ENCODE assay signal across 11 cellular contexts in the genomic region with DNA sequence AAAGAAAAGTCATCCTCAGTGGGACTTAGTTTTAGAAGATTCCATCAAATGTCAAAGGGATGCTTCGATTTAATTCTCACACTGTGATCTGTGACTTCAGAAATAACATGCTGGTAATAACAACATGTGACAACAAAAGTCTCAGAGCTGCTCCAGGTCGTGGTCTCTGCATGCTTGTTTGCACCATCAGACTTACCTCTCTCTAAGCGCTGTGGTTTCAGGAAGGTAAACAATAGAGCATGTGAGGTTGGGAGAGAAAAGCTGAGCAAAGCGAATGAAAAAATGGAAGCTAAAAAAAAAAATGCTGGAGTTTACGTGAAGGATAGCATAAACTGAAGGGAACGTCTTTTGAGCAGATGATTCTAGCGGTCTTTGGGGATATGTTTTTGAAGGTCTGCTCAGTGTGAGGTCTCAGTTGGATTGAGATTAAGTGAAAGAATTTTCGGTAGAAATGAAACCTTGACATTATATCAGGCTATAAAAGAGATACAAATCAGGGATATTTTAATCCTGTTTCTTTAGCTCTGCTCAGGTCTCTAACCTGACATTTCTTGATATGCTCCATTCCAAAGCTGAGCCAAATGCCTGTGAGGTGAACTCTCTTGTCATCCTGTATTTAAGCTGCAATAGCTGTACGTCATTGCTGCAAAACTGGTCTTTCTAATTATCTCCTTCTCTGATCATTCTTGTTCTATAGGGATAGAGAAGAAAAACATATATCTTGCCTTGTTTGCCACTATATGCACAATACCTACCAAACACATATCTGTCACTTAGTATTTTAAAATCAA.
DNase-seq lines count a peak whose midpoint lies in the region; ATAC-seq and TF ChIP-seq lines count a peak whose summit lies in the region.
"Had no signal": no experiment of that assay in that cellular context is flagged by ENCODE, and none has a peak within 500 bp of the region (broad histone marks: within the 10 kb centered on the region; RNA-seq: fewer than 3 reads in every experiment).

No MANE protein-coding gene starts in this region.

- H2AFZ ChIP-seq in trophoblast cell (ENCODE audit: insufficient read depth, low read length, poor library complexity): no peak overlapping the region

- H2BK5ac ChIP-seq in trophoblast cell (ENCODE audit: low read depth, low read length, poor library complexity) (no peak overlapping the region), mesendoderm (ENCODE audit: low read length) (no peak overlapping the region)

- H3K79me2 ChIP-seq in trophoblast cell (ENCODE audit: control insufficient read depth, insufficient read depth, low read length, poor library complexity): no peaks in the 10 kb centered on the region
- no peaks in the 10 kb centered on the region for H3K79me2 ChIP-seq in mesendoderm (ENCODE audit: control insufficient read depth, insufficient read depth, low read length)

- H3K27me3 ChIP-seq in trophoblast cell (ENCODE audit: insufficient read depth, low read length) (no peaks in the 10 kb centered on the region), suprapubic skin (no peaks in the 10 kb centered on the region), mesendoderm (ENCODE audit: insufficient read depth, low read length, poor library complexity) (no peaks in the 10 kb centered on the region)

- CTCF ChIA-PET in HEK293 (lab: Yijun Ruan, JAX): no interaction called here

- POLR2A ChIA-PET in HEK293 (lab: Yijun Ruan, JAX): no interaction called here

- H3K4me1 ChIP-seq in HEK293 (ENCODE audit: control insufficient read depth, insufficient read depth, low read length) (no peaks in the 10 kb centered on the region), trophoblast cell (ENCODE audit: control insufficient read depth in 1 of 2, insufficient read depth in 2 of 2, low read length in 2 of 2) (peaks cover 0 to 2% of the 10 kb centered on the region in 2 experiments), suprapubic skin (peaks cover 18% of the 10 kb centered on the region), mesendoderm (ENCODE audit: control insufficient read depth, low read depth, low read length) (no peaks in the 10 kb centered on the region)

- no CpG with 5 or more reads among the region's 9 CpGs for WGBS in trophoblast cell (ENCODE audit: extremely low coverage, insufficient coverage, insufficient read length)
- 41% methylated on average over 9 of the region's 9 CpGs for WGBS in suprapubic skin
- no CpG with 5 or more reads among the region's 9 CpGs for WGBS in mesendoderm (ENCODE audit: extremely low coverage, insufficient coverage, low lambda C conversion rate)

- peaks cover under 1% of the 10 kb centered on the region for H3K79me1 ChIP-seq in trophoblast cell (ENCODE audit: low read length)
- no peaks in the 10 kb centered on the region for H3K79me1 ChIP-seq in mesendoderm (ENCODE audit: low read length)

- H4K91ac ChIP-seq in trophoblast cell (ENCODE audit: low read depth, low read length): no peak overlapping the region

- H3K9ac ChIP-seq in trophoblast cell (ENCODE audit: low read length) (no peak overlapping the region), mesendoderm (ENCODE audit: low read length) (no peak overlapping the region)

- no peak overlapping the region for H4K12ac ChIP-seq in trophoblast cell (ENCODE audit: low read depth, low read length)

- H3K36me3 ChIP-seq in HEK293 (ENCODE audit: control insufficient read depth in 2 of 2, insufficient read depth in 1 of 2, low read length in 2 of 2) (peaks cover 0 to 12% of the 10 kb centered on the region in 2 experiments; a peak in 1 of 3 replicates), trophoblast cell (ENCODE audit: control insufficient read depth in 1 of 2, insufficient read depth in 2 of 2, low read length in 2 of 2) (peaks cover 0 to 3% of the 10 kb centered on the region in 2 experiments), suprapubic skin (peaks cover 14% of the 10 kb centered on the region), mesendoderm (ENCODE audit: control insufficient read depth, insufficient read depth, low read length) (no peaks in the 10 kb centered on the region)

- no peak overlapping the region for H3K23ac ChIP-seq in trophoblast cell (ENCODE audit: low read length)
- H3K23ac ChIP-seq in mesendoderm (ENCODE audit: low read length): no peak overlapping the region

- TF ChIP-seq EP300 in suprapubic skin (IDR thresholded peaks at IDR 0.05): no peak

- H3K4ac ChIP-seq in trophoblast cell (ENCODE audit: low read depth, low read length) (no peak overlapping the region), mesendoderm (ENCODE audit: low read depth, low read length) (no peak overlapping the region)

- TF ChIP-seq CTCF in HEK293 (tag by site-specific recombination; IDR thresholded peaks at IDR 0.05): no peak
- no peak for TF ChIP-seq CTCF in epithelial cell of esophagus (IDR thresholded peaks at IDR 0.05; ENCODE audit: insufficient read depth, low read depth, low read length, missing control alignments)
- TF ChIP-seq CTCF in suprapubic skin (IDR thresholded peaks at IDR 0.05): no peak

- no peak overlapping the region for H2AK5ac ChIP-seq in trophoblast cell (ENCODE audit: low read length)
- H2AK5ac ChIP-seq in mesendoderm (ENCODE audit: low read length): no peak overlapping the region

- H3K9me3 ChIP-seq in HEK293 (ENCODE audit: control insufficient read depth, insufficient read depth, low read depth, low read length) (no peaks in the 10 kb centered on the region), trophoblast cell (ENCODE audit: insufficient read depth, low read depth, low read length) (no peaks in the 10 kb centered on the region), suprapubic skin (no peaks in the 10 kb centered on the region)

- H4K5ac ChIP-seq in mesendoderm (ENCODE audit: low read length): no peak overlapping the region

- no peak for ATAC-seq in GM18873 (IDR thresholded peaks at IDR 0.05; ENCODE audit: low FRiP score, unreplicated experiment)
- ATAC-seq in HG03354 (IDR thresholded peaks at IDR 0.05; ENCODE audit: poor library complexity, severe bottlenecking, unreplicated experiment): no peak

- H2BK15ac ChIP-seq in mesendoderm (replicated peaks; ENCODE audit: low read depth): no peak overlapping the region

- no peak overlapping the region for H3K27ac ChIP-seq in HEK293 (ENCODE audit: extremely low read depth, low read depth, low read length)
- H3K27ac ChIP-seq in trophoblast cell (ENCODE audit: low read depth, low read length): no peak overlapping the region
- H3K27ac ChIP-seq in suprapubic skin: no peak overlapping the region
- H3K27ac ChIP-seq in mesendoderm (ENCODE audit: low read depth, low read length): no peak overlapping the region

- H3K4me3 ChIP-seq in HEK293 (ENCODE audit: low read depth, low read length) (no peak overlapping the region), epithelial cell of esophagus (ENCODE audit: low read length) (no peak overlapping the region), trophoblast cell (ENCODE audit: low read depth, low read length) (no peak overlapping the region), suprapubic skin (peak overlapping the region; percentile 18), mesendoderm (ENCODE audit: low read length) (no peak overlapping the region)

- DNase-seq in epithelial cell of esophagus (ENCODE audit: low read depth) (peak; percentile 53), trophoblast cell (peak; percentile 81 to 94), suprapubic skin (ENCODE audit: low spot score in 2 of 2) (no peak), mesendoderm (no peak)
- DNase-seq: CD4-positive, alpha-beta T cell; DND-41; GF-D8; HCEC 1CT had no signal

- H3K18ac ChIP-seq in trophoblast cell (ENCODE audit: low read length) (no peak overlapping the region), mesendoderm (ENCODE audit: low read length) (no peak overlapping the region)

- H4K8ac ChIP-seq in trophoblast cell (ENCODE audit: low read depth, low read length): no peak overlapping the region
- no peak overlapping the region for H4K8ac ChIP-seq in mesendoderm (ENCODE audit: low read depth, low read length)

- H2BK120ac ChIP-seq in trophoblast cell (ENCODE audit: insufficient read depth, low read length, poor library complexity): no peak overlapping the region
- H2BK120ac ChIP-seq in mesendoderm (ENCODE audit: low read depth, low read length): no peak overlapping the region

- H3K56ac ChIP-seq in mesendoderm (ENCODE audit: low read length): no peak overlapping the region

- no peak for TF ChIP-seq POLR2A in suprapubic skin (IDR thresholded peaks at IDR 0.05)

- H3K4me2 ChIP-seq in trophoblast cell (ENCODE audit: low read length) (no peak overlapping the region), mesendoderm (ENCODE audit: low read length) (no peak overlapping the region)

- H2BK12ac ChIP-seq in trophoblast cell (ENCODE audit: low read length): no peak overlapping the region

- H3K14ac ChIP-seq in trophoblast cell (ENCODE audit: low read length): no peak overlapping the region

TF ChIP-seq in HEK293, 187 proteins besides CTCF, POLR2A, EP300 and RAD21:
- TF ChIP-seq SETDB1 (IDR thresholded peaks at IDR 0.05; ENCODE audit: insufficient read length, low read length): peak; percentile 12
- no peak for TF ChIP-seq SP7 (tag by site-specific recombination; IDR thresholded peaks at IDR 0.05)

Comparison
In these comparisons a context has a peak if more than half of its experiments do, and no peak if none do; other contexts are left out.
1. DNase-seq: peak in epithelial cell of esophagus (single experiment) and trophoblast cell (2 of 2); none in suprapubic skin (0 of 2) and mesendoderm (single experiment).